In genomic region chr20:37914672-37915433, GRCh38 we compare ENCODE assay signal across 8 cellular contexts. TPM values are rescaled to one million over a fixed set of nuclear protein-coding genes. Genes with fewer than 3 reads are reported as not detected.
DNase-seq lines count a peak whose midpoint lies in the region; ATAC-seq lines count a peak whose summit lies in the region.

No MANE protein-coding gene starts in this region.

- peak overlapping the region; percentile 13 for H3K4me3 ChIP-seq in thymus (ENCODE audit: low read length)

- H3K4me3 Mint-ChIP-seq in activated naive CD4-positive, alpha-beta T cell treated with anti-CD3 and anti-CD28 coated beads, Interleukin-2, amount 10 ng/mL, durations not matched to agents 7 days and 5 days = no peak overlapping the region
- H3K4me3 Mint-ChIP-seq in activated T-helper 17 cell treated with anti-CD3 and anti-CD28 coated beads, Interleukin-2, amount 50 U/mL, for 72 hours = peak overlapping the region; percentile 40

- no peak overlapping the region for H3K27ac Mint-ChIP-seq in activated naive CD4-positive, alpha-beta T cell treated with anti-CD3 and anti-CD28 coated beads, Interleukin-2, amount 10 ng/mL, durations not matched to agents 7 days and 5 days
- no peak overlapping the region for H3K27ac Mint-ChIP-seq in activated T-helper 17 cell treated with anti-CD3 and anti-CD28 coated beads, Interleukin-2, amount 50 U/mL, for 72 hours

- no peaks in the 10 kb centered on the region for H3K9me3 Mint-ChIP-seq in activated naive CD4-positive, alpha-beta T cell treated with anti-CD3 and anti-CD28 coated beads, Interleukin-2, amount 10 ng/mL, durations not matched to agents 7 days and 5 days
- no peaks in the 10 kb centered on the region for H3K9me3 Mint-ChIP-seq in activated T-helper 17 cell treated with anti-CD3 and anti-CD28 coated beads, Interleukin-2, amount 50 U/mL, for 72 hours

- H3K36me3 Mint-ChIP-seq in activated naive CD4-positive, alpha-beta T cell treated with anti-CD3 and anti-CD28 coated beads, Interleukin-2, amount 10 ng/mL, durations not matched to agents 7 days and 5 days = no peaks in the 10 kb centered on the region
- H3K36me3 Mint-ChIP-seq in activated T-helper 17 cell treated with anti-CD3 and anti-CD28 coated beads, Interleukin-2, amount 50 U/mL, for 72 hours (ENCODE audit: low read depth) = no peaks in the 10 kb centered on the region

- DNase-seq in activated naive CD4-positive, alpha-beta T cell treated with anti-CD3 and anti-CD28 coated beads, Interleukin-2, amount 10 ng/mL, durations not matched to agents 7 days and 5 days = peak; percentile 52
- no peak for DNase-seq in activated naive CD4-positive, alpha-beta T cell treated with anti-CD3 and anti-CD28 coated beads, Interleukin-2, amount 50 U/mL, for 16 hours
- peak; percentile 87 for DNase-seq in islet precursor cell
- no peak for DNase-seq in 8988T

- CTCF ChIA-PET in activated naive CD4-positive, alpha-beta T cell treated with anti-CD3 and anti-CD28 coated beads, Interleukin-2, amount 10 ng/mL, durations not matched to agents 7 days and 5 days (lab: Charles Lee) = interaction anchor here (0.5 to 1.5 kb wide), 4 partner anchors 12 to 459 kb away, joined by 3 to 5 read pairs (median 3); partner anchors contain the start of gene VSTM2L

- H3K36me3 ChIP-seq in thymus (ENCODE audit: control insufficient read depth, insufficient read depth) = no peaks in the 10 kb centered on the region

- peaks cover 88% of the 10 kb centered on the region for H3K27me3 Mint-ChIP-seq in activated naive CD4-positive, alpha-beta T cell treated with anti-CD3 and anti-CD28 coated beads, Interleukin-2, amount 10 ng/mL, durations not matched to agents 7 days and 5 days
- H3K27me3 Mint-ChIP-seq in activated T-helper 17 cell treated with anti-CD3 and anti-CD28 coated beads, Interleukin-2, amount 50 U/mL, for 72 hours = peaks cover 53% of the 10 kb centered on the region

- peaks cover 18% of the 10 kb centered on the region for H3K4me1 Mint-ChIP-seq in activated naive CD4-positive, alpha-beta T cell treated with anti-CD3 and anti-CD28 coated beads, Interleukin-2, amount 10 ng/mL, durations not matched to agents 7 days and 5 days
- peaks cover 19% of the 10 kb centered on the region for H3K4me1 Mint-ChIP-seq in activated T-helper 17 cell treated with anti-CD3 and anti-CD28 coated beads, Interleukin-2, amount 50 U/mL, for 72 hours

- 9% methylated on average over 34 of the region's 34 CpGs for WGBS in thymus

- H3K27ac ChIP-seq in thymus (ENCODE audit: low read depth) = peak overlapping the region; percentile 53

- H3K4me1 ChIP-seq in thymus (ENCODE audit: control insufficient read depth, insufficient read depth, low read length) = peaks cover 3% of the 10 kb centered on the region

- H3K9me3 ChIP-seq in thymus (ENCODE audit: control insufficient read depth) = no peaks in the 10 kb centered on the region

- ATAC-seq in activated T-helper 17 cell treated with anti-CD3 and anti-CD28 coated beads, Interleukin-2, amount 50 U/mL, for 72 hours (replicated peaks) = peak; percentile 11
- no peak for ATAC-seq in HG03135 (IDR thresholded peaks at IDR 0.05; ENCODE audit: unreplicated experiment)
- ATAC-seq in HG03196 (IDR thresholded peaks at IDR 0.05; ENCODE audit: unreplicated experiment) = no peak

- peaks cover 24% of the 10 kb centered on the region for H3K27me3 ChIP-seq in thymus (ENCODE audit: control insufficient read depth, insufficient read depth)

RNA-seq across cellular contexts. Expression of gene VSTM2L, which starts 11.9 kb away (rescaled TPM):
- total RNA-seq in activated T-helper 17 cell treated with anti-CD3 and anti-CD28 coated beads, Interleukin-2, amount 50 U/mL, for 72 hours = not detected
- polyA plus RNA-seq in thymus = 2.7 TPM

Comparison
In these comparisons a context has a peak if more than half of its experiments do, and no peak if none do; other contexts are left out.
1. DNase-seq: peak in activated naive CD4-positive, alpha-beta T cell treated with anti-CD3 and anti-CD28 coated beads, Interleukin-2, amount 10 ng/mL, durations not matched to agents 7 days and 5 days (single experiment) and islet precursor cell (single experiment); none in activated naive CD4-positive, alpha-beta T cell treated with anti-CD3 and anti-CD28 coated beads, Interleukin-2, amount 50 U/mL, for 16 hours (single experiment) and 8988T (single experiment).